ENCODE assay signal across 1 cellular context in the genomic region with DNA sequence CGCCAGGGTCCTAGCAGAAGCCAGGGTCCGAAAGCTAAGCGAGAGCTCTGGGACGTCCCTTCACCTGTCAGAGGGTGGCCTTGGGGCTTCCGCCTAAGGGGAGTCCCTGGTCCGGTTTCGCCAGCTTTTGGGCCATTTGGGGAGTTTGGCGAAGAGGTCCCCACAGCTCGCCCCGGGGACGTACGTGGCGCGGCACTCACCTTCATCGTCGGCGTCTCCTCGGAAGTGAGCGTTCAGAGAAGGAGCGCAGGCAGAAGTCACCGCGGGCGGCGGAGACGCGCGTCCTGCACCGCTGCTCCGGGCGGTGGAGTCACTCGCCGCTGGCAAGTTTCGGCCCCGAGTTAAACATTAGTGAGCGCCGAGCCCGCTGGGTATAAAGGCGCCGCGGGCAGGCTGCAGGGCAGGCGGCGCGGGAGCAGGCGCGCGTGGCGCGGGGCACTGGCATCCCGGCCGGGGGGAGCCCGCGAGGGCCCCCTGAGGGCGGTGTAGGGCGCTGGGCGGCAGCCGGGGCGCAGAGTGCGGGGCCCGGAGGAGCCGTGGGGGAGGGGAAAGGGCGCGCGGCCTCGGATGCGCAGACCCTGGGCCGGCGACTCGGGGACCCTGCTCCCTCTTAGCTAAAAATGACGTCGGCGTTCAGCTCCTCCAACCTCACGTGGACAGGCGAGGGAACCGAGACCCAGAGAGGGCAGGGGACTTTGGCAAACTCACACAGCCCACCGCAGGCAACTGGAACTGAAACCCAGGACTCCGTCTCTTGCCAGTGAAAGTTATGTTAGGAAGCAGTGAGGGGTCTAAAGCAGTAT.
TF ChIP-seq lines count a peak whose summit lies in the region.

A gene (minus strand): TSS at position 440 of the 803 bp plus-strand sequence. CDS start 234 bp downstream, at position 206.

TF ChIP-seq in HepG2, 621 proteins besides CTCF, POLR2A, EP300 and RAD21 (continued from another document and continues in another):
- peak; percentile 47 for TF ChIP-seq SKI (IDR thresholded peaks at IDR 0.05; ENCODE audit: partially characterized antibody)
- TF ChIP-seq U2AF1 (optimal IDR thresholded peaks at IDR 0.05; ENCODE audit: low read depth, low read length), result no peak
- no peak for TF ChIP-seq FOXJ3 (CRISPR knock-in tag; IDR thresholded peaks at IDR 0.05; ENCODE audit: borderline replicate concordance)
- no peak for TF ChIP-seq ZNF180 (CRISPR knock-in tag; IDR thresholded peaks at IDR 0.05; ENCODE audit: borderline replicate concordance, low read depth)
- TF ChIP-seq, protein P1, sequence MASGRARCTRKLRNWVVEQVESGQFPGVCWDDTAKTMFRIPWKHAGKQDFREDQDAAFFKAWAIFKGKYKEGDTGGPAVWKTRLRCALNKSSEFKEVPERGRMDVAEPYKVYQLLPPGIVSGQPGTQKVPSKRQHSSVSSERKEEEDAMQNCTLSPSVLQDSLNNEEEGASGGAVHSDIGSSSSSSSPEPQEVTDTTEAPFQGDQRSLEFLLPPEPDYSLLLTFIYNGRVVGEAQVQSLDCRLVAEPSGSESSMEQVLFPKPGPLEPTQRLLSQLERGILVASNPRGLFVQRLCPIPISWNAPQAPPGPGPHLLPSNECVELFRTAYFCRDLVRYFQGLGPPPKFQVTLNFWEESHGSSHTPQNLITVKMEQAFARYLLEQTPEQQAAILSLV (CRISPR knock-in tag; IDR thresholded peaks at IDR 0.05; ENCODE audit: borderline replicate concordance), result no peak; the same call in none of the 2 replicates
- peak; percentile 70; the same call in 1 of the 2 replicates for TF ChIP-seq ZNF782 (CRISPR knock-in tag; IDR thresholded peaks at IDR 0.05; ENCODE audit: borderline replicate concordance)
- TF ChIP-seq, protein P2, sequence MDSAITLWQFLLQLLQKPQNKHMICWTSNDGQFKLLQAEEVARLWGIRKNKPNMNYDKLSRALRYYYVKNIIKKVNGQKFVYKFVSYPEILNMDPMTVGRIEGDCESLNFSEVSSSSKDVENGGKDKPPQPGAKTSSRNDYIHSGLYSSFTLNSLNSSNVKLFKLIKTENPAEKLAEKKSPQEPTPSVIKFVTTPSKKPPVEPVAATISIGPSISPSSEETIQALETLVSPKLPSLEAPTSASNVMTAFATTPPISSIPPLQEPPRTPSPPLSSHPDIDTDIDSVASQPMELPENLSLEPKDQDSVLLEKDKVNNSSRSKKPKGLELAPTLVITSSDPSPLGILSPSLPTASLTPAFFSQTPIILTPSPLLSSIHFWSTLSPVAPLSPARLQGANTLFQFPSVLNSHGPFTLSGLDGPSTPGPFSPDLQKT (CRISPR knock-in tag; IDR thresholded peaks at IDR 0.05; ENCODE audit: borderline replicate concordance), result no peak
- no peak for TF ChIP-seq ZNF326 (CRISPR knock-in tag; IDR thresholded peaks at IDR 0.05; ENCODE audit: borderline replicate concordance)
- no peak for TF ChIP-seq TRIM24 (CRISPR knock-in tag; IDR thresholded peaks at IDR 0.05)
- 0 out of 2 replicates have a peak, but pooled peaks have one; percentile 9 for TF ChIP-seq ZFYVE20 (CRISPR knock-in tag; IDR thresholded peaks at IDR 0.05; ENCODE audit: borderline replicate concordance, low read depth)
- TF ChIP-seq TCF7L2 (IDR thresholded peaks at IDR 0.05; ENCODE audit: low read depth, low read length), result no peak
- TF ChIP-seq, protein P3, sequence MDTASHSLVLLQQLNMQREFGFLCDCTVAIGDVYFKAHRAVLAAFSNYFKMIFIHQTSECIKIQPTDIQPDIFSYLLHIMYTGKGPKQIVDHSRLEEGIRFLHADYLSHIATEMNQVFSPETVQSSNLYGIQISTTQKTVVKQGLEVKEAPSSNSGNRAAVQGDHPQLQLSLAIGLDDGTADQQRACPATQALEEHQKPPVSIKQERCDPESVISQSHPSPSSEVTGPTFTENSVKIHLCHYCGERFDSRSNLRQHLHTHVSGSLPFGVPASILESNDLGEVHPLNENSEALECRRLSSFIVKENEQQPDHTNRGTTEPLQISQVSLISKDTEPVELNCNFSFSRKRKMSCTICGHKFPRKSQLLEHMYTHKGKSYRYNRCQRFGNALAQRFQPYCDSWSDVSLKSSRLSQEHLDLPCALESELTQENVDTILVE (CRISPR knock-in tag; IDR thresholded peaks at IDR 0.05), result no peak
- TF ChIP-seq ZBTB1 (CRISPR knock-in tag; IDR thresholded peaks at IDR 0.05; ENCODE audit: borderline replicate concordance), result no peak
- TF ChIP-seq, protein P4, sequence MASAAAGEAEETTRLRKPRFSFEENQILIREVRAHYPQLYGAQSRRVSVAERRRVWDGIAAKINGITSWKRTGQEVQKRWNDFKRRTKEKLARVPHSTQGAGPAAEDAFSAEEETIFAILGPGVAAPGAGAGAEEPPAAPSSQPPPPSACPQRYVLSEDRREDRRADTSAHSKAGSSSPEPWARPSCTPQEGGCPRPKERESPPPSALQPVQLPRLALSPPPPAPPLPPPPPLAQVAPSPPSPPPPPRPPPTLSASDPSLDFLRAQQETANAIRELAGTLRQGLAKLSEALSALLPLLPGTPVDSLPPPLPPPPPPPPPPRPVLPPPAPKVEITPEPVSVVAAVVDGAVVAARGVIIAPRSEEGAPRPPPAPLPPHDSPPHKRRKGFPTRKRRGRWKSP (CRISPR knock-in tag; IDR thresholded peaks at IDR 0.05), result peak; percentile 13; the same call in 1 of the 2 replicates
- no peak for TF ChIP-seq SMYD3 (CRISPR knock-in tag; IDR thresholded peaks at IDR 0.05)
- peak; percentile 70 for TF ChIP-seq YY1 (IDR thresholded peaks at IDR 0.05; ENCODE audit: insufficient read depth, insufficient replicate concordance, low read depth, low read length)
- 0 out of 2 replicates have a peak, but pooled peaks have one; percentile 10 for TF ChIP-seq GATAD1 (CRISPR knock-in tag; IDR thresholded peaks at IDR 0.05)
- no peak for TF ChIP-seq ZNF678 (CRISPR knock-in tag; IDR thresholded peaks at IDR 0.05)
- TF ChIP-seq ZBTB21 (CRISPR knock-in tag; IDR thresholded peaks at IDR 0.05), result no peak
- peak; percentile 54; the same call in 1 of the 2 replicates for TF ChIP-seq ZNF354B (CRISPR knock-in tag; IDR thresholded peaks at IDR 0.05)
- TF ChIP-seq ZNF550 (CRISPR knock-in tag; IDR thresholded peaks at IDR 0.05; ENCODE audit: borderline replicate concordance), result 0 out of 2 replicates have a peak, but pooled peaks have one; percentile 26
- peak; percentile 75 for TF ChIP-seq ZFP36 (IDR thresholded peaks at IDR 0.05; ENCODE audit: borderline replicate concordance, low read depth, low read length, partially characterized antibody)
- TF ChIP-seq, protein P5, sequence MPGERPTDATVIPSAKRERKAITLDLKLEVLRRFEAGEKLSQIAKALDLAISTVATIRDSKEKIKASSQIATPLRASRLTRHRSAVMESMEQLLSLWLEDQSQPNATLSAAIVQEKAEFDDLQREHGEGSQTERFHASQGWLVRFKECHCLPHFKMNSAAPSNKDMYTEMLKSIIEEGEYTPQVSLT (CRISPR knock-in tag; IDR thresholded peaks at IDR 0.05; ENCODE audit: borderline replicate concordance, low read depth), result 0 out of 2 replicates have a peak, but pooled peaks have one; percentile 51
- TF ChIP-seq GATAD2A (CRISPR knock-in tag; IDR thresholded peaks at IDR 0.05), result peak; percentile 19; the same call in 1 of the 2 replicates
- TF ChIP-seq CAMTA2 (CRISPR knock-in tag; IDR thresholded peaks at IDR 0.05; ENCODE audit: borderline replicate concordance), result no peak
- TF ChIP-seq, protein P6, sequence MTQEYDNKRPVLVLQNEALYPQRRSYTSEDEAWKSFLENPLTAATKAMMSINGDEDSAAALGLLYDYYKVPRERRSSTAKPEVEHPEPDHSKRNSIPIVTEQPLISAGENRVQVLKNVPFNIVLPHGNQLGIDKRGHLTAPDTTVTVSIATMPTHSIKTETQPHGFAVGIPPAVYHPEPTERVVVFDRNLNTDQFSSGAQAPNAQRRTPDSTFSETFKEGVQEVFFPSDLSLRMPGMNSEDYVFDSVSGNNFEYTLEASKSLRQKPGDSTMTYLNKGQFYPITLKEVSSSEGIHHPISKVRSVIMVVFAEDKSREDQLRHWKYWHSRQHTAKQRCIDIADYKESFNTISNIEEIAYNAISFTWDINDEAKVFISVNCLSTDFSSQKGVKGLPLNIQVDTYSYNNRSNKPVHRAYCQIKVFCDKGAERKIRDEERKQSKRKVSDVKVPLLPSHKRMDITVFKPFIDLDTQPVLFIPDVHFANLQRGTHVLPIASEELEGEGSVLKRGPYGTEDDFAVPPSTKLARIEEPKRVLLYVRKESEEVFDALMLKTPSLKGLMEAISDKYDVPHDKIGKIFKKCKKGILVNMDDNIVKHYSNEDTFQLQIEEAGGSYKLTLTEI (CRISPR knock-in tag; conservative IDR thresholded peaks at IDR 0.05), result no peak
- TF ChIP-seq, protein P7, sequence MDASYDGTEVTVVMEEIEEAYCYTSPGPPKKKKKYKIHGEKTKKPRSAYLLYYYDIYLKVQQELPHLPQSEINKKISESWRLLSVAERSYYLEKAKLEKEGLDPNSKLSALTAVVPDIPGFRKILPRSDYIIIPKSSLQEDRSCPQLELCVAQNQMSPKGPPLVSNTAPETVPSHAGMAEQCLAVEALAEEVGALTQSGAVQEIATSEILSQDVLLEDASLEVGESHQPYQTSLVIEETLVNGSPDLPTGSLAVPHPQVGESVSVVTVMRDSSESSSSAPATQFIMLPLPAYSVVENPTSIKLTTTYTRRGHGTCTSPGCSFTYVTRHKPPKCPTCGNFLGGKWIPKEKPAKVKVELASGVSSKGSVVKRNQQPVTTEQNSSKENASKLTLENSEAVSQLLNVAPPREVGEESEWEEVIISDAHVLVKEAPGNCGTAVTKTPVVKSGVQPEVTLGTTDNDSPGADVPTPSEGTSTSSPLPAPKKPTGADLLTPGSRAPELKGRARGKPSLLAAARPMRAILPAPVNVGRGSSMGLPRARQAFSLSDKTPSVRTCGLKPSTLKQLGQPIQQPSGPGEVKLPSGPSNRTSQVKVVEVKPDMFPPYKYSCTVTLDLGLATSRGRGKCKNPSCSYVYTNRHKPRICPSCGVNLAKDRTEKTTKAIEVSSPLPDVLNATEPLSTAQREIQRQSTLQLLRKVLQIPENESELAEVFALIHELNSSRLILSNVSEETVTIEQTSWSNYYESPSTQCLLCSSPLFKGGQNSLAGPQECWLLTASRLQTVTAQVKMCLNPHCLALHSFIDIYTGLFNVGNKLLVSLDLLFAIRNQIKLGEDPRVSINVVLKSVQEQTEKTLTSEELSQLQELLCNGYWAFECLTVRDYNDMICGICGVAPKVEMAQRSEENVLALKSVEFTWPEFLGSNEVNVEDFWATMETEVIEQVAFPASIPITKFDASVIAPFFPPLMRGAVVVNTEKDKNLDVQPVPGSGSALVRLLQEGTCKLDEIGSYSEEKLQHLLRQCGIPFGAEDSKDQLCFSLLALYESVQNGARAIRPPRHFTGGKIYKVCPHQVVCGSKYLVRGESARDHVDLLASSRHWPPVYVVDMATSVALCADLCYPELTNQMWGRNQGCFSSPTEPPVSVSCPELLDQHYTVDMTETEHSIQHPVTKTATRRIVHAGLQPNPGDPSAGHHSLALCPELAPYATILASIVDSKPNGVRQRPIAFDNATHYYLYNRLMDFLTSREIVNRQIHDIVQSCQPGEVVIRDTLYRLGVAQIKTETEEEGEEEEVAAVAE (CRISPR knock-in tag; IDR thresholded peaks at IDR 0.05; ENCODE audit: borderline replicate concordance), result no peak
- TF ChIP-seq ZKSCAN8 (CRISPR knock-in tag; IDR thresholded peaks at IDR 0.05; ENCODE audit: borderline replicate concordance), result no peak
- no peak for TF ChIP-seq KLF13 (CRISPR knock-in tag; IDR thresholded peaks at IDR 0.05)
- 0 out of 2 replicates have a peak, but pooled peaks have one; percentile 80 for TF ChIP-seq ZNF569 (CRISPR knock-in tag; IDR thresholded peaks at IDR 0.05; ENCODE audit: borderline replicate concordance)
- 0 out of 2 replicates have a peak, but pooled peaks have one; percentile 13 for TF ChIP-seq AHR (CRISPR knock-in tag; IDR thresholded peaks at IDR 0.05)
- TF ChIP-seq NR1H2 (CRISPR knock-in tag; IDR thresholded peaks at IDR 0.05; ENCODE audit: borderline replicate concordance, low read depth), result no peak
- no peak for TF ChIP-seq SRSF4 (IDR thresholded peaks at IDR 0.05; ENCODE audit: low read depth, low read length, poor library complexity, severe bottlenecking)
- no peak for TF ChIP-seq NFRKB (IDR thresholded peaks at IDR 0.05)
- peak; percentile 43; the same call in 1 of the 2 replicates for TF ChIP-seq MYC (CRISPR knock-in tag; IDR thresholded peaks at IDR 0.05; ENCODE audit: borderline replicate concordance)
- TF ChIP-seq, protein P8, sequence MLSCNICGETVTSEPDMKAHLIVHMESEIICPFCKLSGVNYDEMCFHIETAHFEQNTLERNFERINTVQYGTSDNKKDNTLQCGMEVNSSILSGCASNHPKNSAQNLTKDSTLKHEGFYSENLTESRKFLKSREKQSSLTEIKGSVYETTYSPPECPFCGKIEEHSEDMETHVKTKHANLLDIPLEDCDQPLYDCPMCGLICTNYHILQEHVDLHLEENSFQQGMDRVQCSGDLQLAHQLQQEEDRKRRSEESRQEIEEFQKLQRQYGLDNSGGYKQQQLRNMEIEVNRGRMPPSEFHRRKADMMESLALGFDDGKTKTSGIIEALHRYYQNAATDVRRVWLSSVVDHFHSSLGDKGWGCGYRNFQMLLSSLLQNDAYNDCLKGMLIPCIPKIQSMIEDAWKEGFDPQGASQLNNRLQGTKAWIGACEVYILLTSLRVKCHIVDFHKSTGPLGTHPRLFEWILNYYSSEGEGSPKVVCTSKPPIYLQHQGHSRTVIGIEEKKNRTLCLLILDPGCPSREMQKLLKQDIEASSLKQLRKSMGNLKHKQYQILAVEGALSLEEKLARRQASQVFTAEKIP (CRISPR knock-in tag; IDR thresholded peaks at IDR 0.05; ENCODE audit: borderline replicate concordance), result no peak
- peak; percentile 76; the same call in 1 of the 2 replicates for TF ChIP-seq ZNF274 (CRISPR knock-in tag; IDR thresholded peaks at IDR 0.05)
- no peak; the same call in 1 of the 2 replicates for TF ChIP-seq FIP1L1 (IDR thresholded peaks at IDR 0.05; ENCODE audit: borderline replicate concordance, insufficient read depth, low read depth, low read length)
- TF ChIP-seq ZSCAN31 (CRISPR knock-in tag; IDR thresholded peaks at IDR 0.05; ENCODE audit: low read depth), result peak; percentile 87; the same call in 1 of the 2 replicates
- TF ChIP-seq, protein P9, sequence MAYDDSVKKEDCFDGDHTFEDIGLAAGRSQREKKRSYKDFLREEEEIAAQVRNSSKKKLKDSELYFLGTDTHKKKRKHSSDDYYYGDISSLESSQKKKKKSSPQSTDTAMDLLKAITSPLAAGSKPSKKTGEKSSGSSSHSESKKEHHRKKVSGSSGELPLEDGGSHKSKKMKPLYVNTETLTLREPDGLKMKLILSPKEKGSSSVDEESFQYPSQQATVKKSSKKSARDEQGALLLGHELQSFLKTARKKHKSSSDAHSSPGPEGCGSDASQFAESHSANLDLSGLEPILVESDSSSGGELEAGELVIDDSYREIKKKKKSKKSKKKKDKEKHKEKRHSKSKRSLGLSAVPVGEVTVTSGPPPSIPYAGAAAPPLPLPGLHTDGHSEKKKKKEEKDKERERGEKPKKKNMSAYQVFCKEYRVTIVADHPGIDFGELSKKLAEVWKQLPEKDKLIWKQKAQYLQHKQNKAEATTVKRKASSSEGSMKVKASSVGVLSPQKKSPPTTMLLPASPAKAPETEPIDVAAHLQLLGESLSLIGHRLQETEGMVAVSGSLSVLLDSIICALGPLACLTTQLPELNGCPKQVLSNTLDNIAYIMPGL (CRISPR knock-in tag; IDR thresholded peaks at IDR 0.05; ENCODE audit: borderline replicate concordance in 1 of 2, low read depth in 1 of 2), result peak; percentile 62 to 88; a peak in 3 of 4 replicates
